13 cellular contexts compared by ENCODE assay signal in the genomic region with DNA sequence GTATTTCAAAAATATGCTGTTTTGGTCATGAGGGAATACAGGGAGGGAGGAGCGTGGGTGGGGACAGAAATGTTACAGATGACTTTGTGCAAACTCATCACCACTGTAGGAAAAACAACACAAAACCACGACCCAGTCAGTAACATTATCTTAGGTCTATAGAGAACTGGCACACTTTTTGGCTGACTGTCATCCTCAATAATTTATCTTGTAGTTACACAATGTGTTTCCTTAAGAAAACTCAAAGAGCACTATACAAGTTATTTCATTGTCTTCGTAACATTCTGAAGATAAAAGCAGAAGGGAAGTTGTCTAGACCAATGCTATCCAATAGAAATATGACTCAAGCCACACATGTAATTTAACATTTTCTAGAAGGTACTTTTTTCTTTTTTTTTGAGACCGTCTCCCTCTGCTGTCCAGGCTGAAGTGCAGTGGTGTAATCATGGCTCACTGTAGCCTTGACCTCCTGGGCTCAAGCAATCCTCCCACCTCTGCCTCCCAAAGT. TPM values are rescaled to one million over a fixed set of nuclear protein-coding genes. Genes with fewer than 3 reads are reported as not detected.
DNase-seq lines count a peak whose midpoint lies in the region; ATAC-seq and TF ChIP-seq lines count a peak whose summit lies in the region.
"Had no signal": no experiment of that assay in that cellular context is flagged by ENCODE, and none has a peak within 500 bp of the region (broad histone marks: within the 10 kb centered on the region; RNA-seq: fewer than 3 reads in every experiment).

No MANE protein-coding gene starts in this region.

- H3K27me3 ChIP-seq in IMR-90 (ENCODE audit: control insufficient read depth, insufficient read depth, low read length) = no peaks in the 10 kb centered on the region
- H3K27me3 ChIP-seq in brain microvascular endothelial cell (replicated peaks) = no peaks in the 10 kb centered on the region
- H3K27me3 ChIP-seq in lower lobe of right lung (ENCODE audit: low read depth) = no peaks in the 10 kb centered on the region
- H3K27me3 ChIP-seq: BLaER1 had no signal

- no peak overlapping the region for H2BK20ac ChIP-seq in IMR-90 (ENCODE audit: low read depth, low read length)

- no peak overlapping the region for H4K8ac ChIP-seq in IMR-90 (ENCODE audit: low read depth in 2 of 2, low read length in 2 of 2)

- no peak overlapping the region for H2BK15ac ChIP-seq in IMR-90 (ENCODE audit: low read depth, low read length)

- H2BK5ac ChIP-seq in IMR-90 (ENCODE audit: low read depth, low read length, poor library complexity, severe bottlenecking) = peak overlapping the region; percentile 2

- H3K36me3 ChIP-seq in IMR-90 (ENCODE audit: control insufficient read depth, insufficient read depth, low read length) (no peaks in the 10 kb centered on the region), brain microvascular endothelial cell (replicated peaks) (no peaks in the 10 kb centered on the region), lower lobe of right lung (no peaks in the 10 kb centered on the region)
- H3K36me3 ChIP-seq: BLaER1 had no signal

- CTCF ChIA-PET in IMR-90 (lab: Yijun Ruan, JAX) = interaction anchor here (0.8 kb wide), 1 partner anchor 15 kb away, joined by 3 read pairs; no protein-coding TSS in a partner anchor

- TF ChIP-seq RAD21 in IMR-90 (IDR thresholded peaks at IDR 0.05; ENCODE audit: low read length) = no peak

- no peak; the same call in 1 of the 2 replicates for TF ChIP-seq CTCF in IMR-90 (conservative IDR thresholded peaks at IDR 0.05; ENCODE audit: low read depth, low read length)
- peak; percentile 41 for TF ChIP-seq CTCF in brain microvascular endothelial cell (IDR thresholded peaks at IDR 0.05; ENCODE audit: low read depth, low read length, missing control alignments)
- TF ChIP-seq CTCF in lower lobe of right lung (IDR thresholded peaks at IDR 0.05) = no peak

- POLR2A ChIA-PET in IMR-90 (lab: Charles Lee; ENCODE audit: unreplicated experiment) = no interaction called here

- ATAC-seq in IMR-90 (ENCODE audit: low read depth) (peak; percentile 63), lower lobe of right lung (peak; percentile 21 to 58), GM21786 (IDR thresholded peaks at IDR 0.05; ENCODE audit: unreplicated experiment) (no peak), HG02571 (IDR thresholded peaks at IDR 0.05; ENCODE audit: unreplicated experiment) (no peak), GM18907 (IDR thresholded peaks at IDR 0.05; ENCODE audit: unreplicated experiment) (no peak)
- ATAC-seq: activated naive CD4-positive, alpha-beta T cell treated with anti-CD3 and anti-CD28 coated beads, Interleukin-2, amount 50 U/mL, for 72 hours; GM12878; stimulated activated effector memory CD8-positive, alpha-beta T cell treated with anti-CD3 and anti-CD28 coated beads, Interleukin-12 subunit alpha, Interleukin-12 subunit beta, amount 100 ng/mL, for 72 hours had no signal

- H3K4me1 ChIP-seq in IMR-90 (ENCODE audit: control insufficient read depth, insufficient read depth, low read length) (peaks cover 2% of the 10 kb centered on the region; the same call in 1 of the 2 replicates), lower lobe of right lung (peaks cover 16% of the 10 kb centered on the region)
- H3K4me1 ChIP-seq: BLaER1 had no signal

- no peak overlapping the region for H3K23ac ChIP-seq in IMR-90 (ENCODE audit: low read depth, low read length)

- no peak overlapping the region for H3K4me2 ChIP-seq in IMR-90 (ENCODE audit: low read depth, low read length)
- H3K4me2 ChIP-seq: BLaER1 had no signal

- H2AK5ac ChIP-seq in IMR-90 (ENCODE audit: low read depth, low read length) = no peak overlapping the region

- no peak overlapping the region for H2AK9ac ChIP-seq in IMR-90 (replicated peaks; ENCODE audit: low read depth, low read length, poor library complexity)

- H3K9me1 ChIP-seq in IMR-90 (ENCODE audit: insufficient read depth, low read length) = peaks cover 4% of the 10 kb centered on the region; the same call in 1 of the 2 replicates

- H3K18ac ChIP-seq in IMR-90 (ENCODE audit: low read depth, low read length) = no peak overlapping the region

- no peak overlapping the region for H3K27ac ChIP-seq in IMR-90 (ENCODE audit: insufficient read depth, low read length)
- peak overlapping the region; percentile 56 for H3K27ac ChIP-seq in brain microvascular endothelial cell
- no peak overlapping the region for H3K27ac ChIP-seq in lower lobe of right lung
- H3K27ac ChIP-seq: BLaER1 had no signal

- in situ Hi-C loops in IMR-90 (cut with MboI; ENCODE audit: low sequenced_read_pairs) = no loop called here
- in situ Hi-C loops in brain microvascular endothelial cell (cut with HindIII; ENCODE audit: low pct_ligation_motif_present, low sequenced_read_pairs) = no loop called here

- H4K5ac ChIP-seq in IMR-90 (ENCODE audit: low read depth, low read length) = no peak overlapping the region

- dilution Hi-C loops in IMR-90 (cut with HindIII; ENCODE audit: low sequenced_read_pairs, unreplicated experiment) = no loop called here

- no peaks in the 10 kb centered on the region for H4K20me1 ChIP-seq in IMR-90 (ENCODE audit: insufficient read depth, low read length)
- H4K20me1 ChIP-seq: BLaER1 had no signal

- DNase-seq in AG08395 (ENCODE audit: low spot score) (peak; percentile 63), IMR-90 (peak; percentile 81), brain microvascular endothelial cell (peak; percentile 86), lower lobe of right lung (no peak)
- DNase-seq in activated T-cell treated with anti-CD3 and anti-CD28 coated beads, Interleukin-2, amount 50 U/mL, for 48 hours = no peak
- DNase-seq: activated CD4-positive, alpha-beta T cell treated with anti-CD3 and anti-CD28 coated beads for 1 hour had no signal

- no TSS peak for BruUV-seq in IMR-90 (replicated peaks; lab: Mats Ljungman, UMichigan)

- H3K14ac ChIP-seq in IMR-90 (replicated peaks; ENCODE audit: low read depth, low read length) = 0 out of 2 replicates have a peak overlapping the region, but pooled peaks have one; percentile 36

- no peak overlapping the region for H3K4me3 ChIP-seq in IMR-90 (ENCODE audit: insufficient read depth, low read depth, low read length)
- no peak overlapping the region for H3K4me3 ChIP-seq in brain microvascular endothelial cell (ENCODE audit: low read depth, low read length)
- no peak overlapping the region for H3K4me3 ChIP-seq in lower lobe of right lung
- H3K4me3 ChIP-seq: BLaER1, GM12878 had no signal

- no peak for TF ChIP-seq POLR2A in IMR-90 (IDR thresholded peaks at IDR 0.05; ENCODE audit: low read depth, low read length)

- no peak overlapping the region for H2BK120ac ChIP-seq in IMR-90 (ENCODE audit: low read depth, low read length)

- no peak overlapping the region for H4K91ac ChIP-seq in IMR-90 (ENCODE audit: insufficient read depth, low read depth, low read length)

- no CpG with 5 or more reads among the region's 4 CpGs for WGBS in IMR-90 (ENCODE audit: extremely low coverage in 2 of 2, insufficient read length in 1 of 2), 2 experiments

- H3K9ac ChIP-seq in IMR-90 (ENCODE audit: low read depth, low read length) = no peak overlapping the region
- H3K9ac ChIP-seq: BLaER1 had no signal

- no peaks in the 10 kb centered on the region for H3K79me1 ChIP-seq in IMR-90 (ENCODE audit: low read depth in 1 of 2, low read length in 2 of 2)

- H3K9me3 ChIP-seq in IMR-90 (ENCODE audit: control insufficient read depth, insufficient read depth, low read length) = no peaks in the 10 kb centered on the region
- no peaks in the 10 kb centered on the region for H3K9me3 ChIP-seq in lower lobe of right lung
- H3K9me3 ChIP-seq: BLaER1 had no signal

- 0 out of 2 replicates have a peak overlapping the region, but pooled peaks have one; percentile 18 for H3K4ac ChIP-seq in IMR-90 (ENCODE audit: low read depth, low read length)

- H3K56ac ChIP-seq in IMR-90 (ENCODE audit: extremely low read depth, insufficient read depth, low read length) = no peak overlapping the region

- intact Hi-C loops in IMR-90 (cut with micrococcal nuclease) = no loop called here
- intact Hi-C loops in lower lobe of right lung (cut with DNase I) = no loop called here

- no peak overlapping the region for H2AFZ ChIP-seq in IMR-90 (replicated peaks; ENCODE audit: low read length, poor library complexity)

TF ChIP-seq in IMR-90, 13 proteins besides CTCF, POLR2A, EP300 and RAD21:
- TF ChIP-seq ELK1 (IDR thresholded peaks at IDR 0.05; ENCODE audit: borderline replicate concordance, low read depth, low read length) = no peak
- TF ChIP-seq BHLHE40 (IDR thresholded peaks at IDR 0.05; ENCODE audit: low read depth, low read length) = peak; percentile 77
- TF ChIP-seq FOS (IDR thresholded peaks at IDR 0.05; ENCODE audit: low read depth, low read length) = no peak
- TF ChIP-seq SMC3 (IDR thresholded peaks at IDR 0.05; ENCODE audit: low read depth, low read length) = no peak
- TF ChIP-seq NFE2L2 (IDR thresholded peaks at IDR 0.05; ENCODE audit: low read depth, low read length) = no peak
- TF ChIP-seq MAZ (IDR thresholded peaks at IDR 0.05; ENCODE audit: borderline replicate concordance, low read depth, low read length) = no peak
- TF ChIP-seq RCOR1 (IDR thresholded peaks at IDR 0.05; ENCODE audit: insufficient replicate concordance, low read length) = peak; percentile 9
- no peak for TF ChIP-seq MAFK (IDR thresholded peaks at IDR 0.05; ENCODE audit: low read depth, low read length)
- TF ChIP-seq CEBPB (IDR thresholded peaks at IDR 0.05; ENCODE audit: low read depth, low read length) = peak; percentile 81
- no peak for TF ChIP-seq MXI1 (IDR thresholded peaks at IDR 0.05; ENCODE audit: borderline replicate concordance, low read depth, low read length)
TF ChIP-seq in IMR-90: peak in this region for 3.

RNA-seq across cellular contexts. Expression of gene CDK14, which starts 16.9 kb away (rescaled TPM):
- total RNA-seq in IMR-90 (2012; rRNA removed) (28.1 and 29.6 TPM in 2 replicates), lower lobe of right lung (58.6 TPM)
- polyA plus RNA-seq in IMR-90 (2012; rRNA removed) = 6.9 and 10.1 TPM in 2 replicates
- polyA plus RNA-seq in IMR-90 (2012; cell fraction: cytosol; rRNA removed) = 2.2 and 3.0 TPM in 2 replicates
- 1.0 and 9.0 TPM in 2 replicates for polyA plus RNA-seq in IMR-90 (2012; cell fraction: nucleus; rRNA removed; ENCODE audit: low replicate concordance)

Comparison
In these comparisons a context has a peak if more than half of its experiments do, and no peak if none do; other contexts are left out.
1. DNase-seq: peak in AG08395 (single experiment), IMR-90 (single experiment) and brain microvascular endothelial cell (single experiment); none in lower lobe of right lung (single experiment) and activated T-cell treated with anti-CD3 and anti-CD28 coated beads, Interleukin-2, amount 50 U/mL, for 48 hours (0 of 2).
2. ATAC-seq: peak in IMR-90 (single experiment) and lower lobe of right lung (2 of 2); none in GM21786 (single experiment), HG02571 (single experiment) and GM18907 (single experiment).